ENCODE assay signal across 11 cellular contexts in the genomic region with DNA sequence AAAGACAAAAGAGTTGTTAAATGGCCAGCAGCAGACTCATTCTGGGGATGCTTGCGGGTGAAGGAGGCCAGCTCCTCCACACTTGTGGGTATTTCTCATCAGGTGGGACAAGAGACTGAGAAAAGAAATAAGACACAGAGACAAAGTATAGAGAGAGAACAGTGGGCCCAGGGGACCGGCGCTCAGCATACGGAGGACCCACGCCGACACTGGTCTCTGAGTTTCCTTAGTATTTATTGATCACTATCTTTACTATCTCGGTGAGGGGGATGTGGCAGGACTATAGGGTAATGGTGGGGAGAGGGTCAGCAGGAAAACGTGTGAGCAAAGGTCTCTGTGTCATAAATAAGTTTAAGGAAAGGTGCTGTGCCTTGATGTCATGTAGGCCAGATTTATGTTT. TPM values are rescaled to one million over a fixed set of nuclear protein-coding genes. Genes with fewer than 3 reads are reported as not detected.
DNase-seq lines count a peak whose midpoint lies in the region; ATAC-seq and TF ChIP-seq lines count a peak whose summit lies in the region.
"Not testable (repeated sequence)": the region's sequence is repeated elsewhere in the genome, so short reads cannot be mapped to it uniquely, and the experiment has no call there.
"Had no signal": no experiment of that assay in that cellular context is flagged by ENCODE, and none has a peak within 500 bp of the region (broad histone marks: within the 10 kb centered on the region; RNA-seq: fewer than 3 reads in every experiment).

No MANE protein-coding gene starts in this region.

- H3K4me1 Mint-ChIP-seq in CD4-positive, CD25-positive, alpha-beta regulatory T cell: peaks cover 39 to 71% (median 44%) of the 10 kb centered on the region in 4 donors
- H3K4me1 Mint-ChIP-seq in GM23338 (peaks cover 32% of the 10 kb centered on the region), activated B cell treated with CpG ODN at 0.5 μM for 24 hours (peaks cover 53% of the 10 kb centered on the region)
- peaks cover 60% of the 10 kb centered on the region for H3K4me1 Mint-ChIP-seq in activated naive CD8-positive, alpha-beta T cell (ENCODE audit: low read depth)
- peaks cover 36 to 46% of the 10 kb centered on the region in 2 donors for H3K4me1 Mint-ChIP-seq in natural killer cell treated with Interleukin-12 subunit alpha and Interleukin-12 subunit beta and Interleukin-15 and Interleukin-18, amount 100 ng/mL, for 72 hours (ENCODE audit: low read depth in 2 of 2)

- H3K27me3 Mint-ChIP-seq in CD4-positive, CD25-positive, alpha-beta regulatory T cell; GM23338 (ENCODE audit: insufficient read depth, low read depth, poor library complexity); activated B cell treated with CpG ODN at 0.5 μM for 24 hours; activated naive CD8-positive, alpha-beta T cell; natural killer cell treated with Interleukin-12 subunit alpha and Interleukin-12 subunit beta and Interleukin-15 and Interleukin-18, amount 100 ng/mL, for 72 hours: not testable (repeated sequence)

- not testable (repeated sequence) for BruUV-seq in OCI-LY7 (replicated peaks; lab: Mats Ljungman, UMichigan)

- not testable (repeated sequence) for DNase-seq in CD4-positive, CD25-positive, alpha-beta regulatory T cell; GM23338 (ENCODE audit: low spot score); OCI-LY7 (ENCODE audit: low spot score); activated B cell treated with CpG ODN at 0.5 μM for 24 hours; hepatocyte (ENCODE audit: low spot score); natural killer cell treated with Interleukin-12 subunit alpha and Interleukin-12 subunit beta and Interleukin-15 and Interleukin-18, amount 100 ng/mL, for 72 hours (ENCODE audit: low spot score)
- peak; percentile 13 for DNase-seq in retina

- not testable (repeated sequence) for H3K9me3 ChIP-seq in CD4-positive, CD25-positive, alpha-beta regulatory T cell (ENCODE audit: control insufficient read depth in 2 of 2, low read length in 2 of 2); OCI-LY7 (ENCODE audit: low read length); hepatocyte (ENCODE audit: low read depth)

- H3K27me3 ChIP-seq in CD4-positive, CD25-positive, alpha-beta regulatory T cell (ENCODE audit: control insufficient read depth, insufficient read depth, low read length); GM23338 (ENCODE audit: insufficient read depth); hepatocyte: not testable (repeated sequence)

- not testable (repeated sequence) for H3F3A ChIP-seq in GM23338 (replicated peaks; ENCODE audit: low read depth)

- not testable (repeated sequence) for H4K20me1 ChIP-seq in GM23338 (replicated peaks; ENCODE audit: insufficient read depth); OCI-LY7 (ENCODE audit: insufficient read depth, low read length); hepatocyte (ENCODE audit: insufficient read depth, poor library complexity, severe bottlenecking)

- WGBS in hepatocyte (ENCODE audit: low lambda C conversion rate, missing lambda C conversion rate): 49% methylated on average over 8 of the region's 8 CpGs

- H3K4me2 ChIP-seq in GM23338: not testable (repeated sequence)
- peak overlapping the region; percentile 75 for H3K4me2 ChIP-seq in OCI-LY7 (ENCODE audit: low read length)
- H3K4me2 ChIP-seq in hepatocyte: peak overlapping the region; percentile 52

- H3K4me1 ChIP-seq in CD4-positive, CD25-positive, alpha-beta regulatory T cell (ENCODE audit: control insufficient read depth, insufficient read depth, low read length, poor library complexity, severe bottlenecking): peaks cover 44% of the 10 kb centered on the region
- peaks cover 12% of the 10 kb centered on the region for H3K4me1 ChIP-seq in GM23338 (ENCODE audit: insufficient read depth)
- peaks cover 67% of the 10 kb centered on the region for H3K4me1 ChIP-seq in OCI-LY7 (ENCODE audit: insufficient read depth, low read length, poor library complexity, severe bottlenecking)
- peaks cover 23% of the 10 kb centered on the region for H3K4me1 ChIP-seq in hepatocyte (ENCODE audit: insufficient read depth)

- peak overlapping the region; percentile 48 to 82 (median 63) for H3K27ac Mint-ChIP-seq in CD4-positive, CD25-positive, alpha-beta regulatory T cell
- not testable (repeated sequence) for H3K27ac Mint-ChIP-seq in GM23338
- peak overlapping the region; percentile 47 for H3K27ac Mint-ChIP-seq in activated B cell treated with CpG ODN at 0.5 μM for 24 hours
- peak overlapping the region; percentile 35 for H3K27ac Mint-ChIP-seq in activated naive CD8-positive, alpha-beta T cell
- H3K27ac Mint-ChIP-seq in natural killer cell treated with Interleukin-12 subunit alpha and Interleukin-12 subunit beta and Interleukin-15 and Interleukin-18, amount 100 ng/mL, for 72 hours: peak overlapping the region; percentile 3 to 32

- H3K4me3 ChIP-seq in CD4-positive, CD25-positive, alpha-beta regulatory T cell (ENCODE audit: low read depth, low read length); GM23338; OCI-LY7 (ENCODE audit: low read depth, low read length, poor library complexity, severe bottlenecking); hepatocyte: not testable (repeated sequence)

- POLR2A ChIA-PET in OCI-LY7 (lab: Charles Lee): interaction anchor here (0.6 to 1.8 kb wide), 5 partner anchors 13 to 346 kb away, joined by 3 to 6 read pairs (median 4); no protein-coding TSS in a partner anchor
- POLR2A ChIA-PET in activated B cell treated with CpG ODN at 0.5 μM for 24 hours (lab: Charles Lee): not testable (repeated sequence)

- not testable (repeated sequence) for H3K9me3 Mint-ChIP-seq in CD4-positive, CD25-positive, alpha-beta regulatory T cell; GM23338; activated B cell treated with CpG ODN at 0.5 μM for 24 hours; activated naive CD8-positive, alpha-beta T cell (ENCODE audit: low read depth); natural killer cell treated with Interleukin-12 subunit alpha and Interleukin-12 subunit beta and Interleukin-15 and Interleukin-18, amount 100 ng/mL, for 72 hours

- TF ChIP-seq CTCF in GM23338 (conservative IDR thresholded peaks at IDR 0.05; ENCODE audit: low read depth in 2 of 2); OCI-LY7 (conservative IDR thresholded peaks at IDR 0.05; ENCODE audit: low read length); activated B cell treated with CpG ODN at 0.5 μM for 24 hours (IDR thresholded peaks at IDR 0.05); hepatocyte (IDR thresholded peaks at IDR 0.05; ENCODE audit: poor library complexity): not testable (repeated sequence)

- not testable (repeated sequence) for H3K9me2 ChIP-seq in GM23338 (ENCODE audit: insufficient read depth); OCI-LY7 (ENCODE audit: insufficient read depth, low read length); hepatocyte (replicated peaks; ENCODE audit: insufficient read depth)

- CTCF ChIA-PET in OCI-LY7 (lab: Charles Lee; ENCODE audit: unreplicated experiment); activated B cell treated with CpG ODN at 0.5 μM for 24 hours (lab: Charles Lee): not testable (repeated sequence)

- H3K36me3 ChIP-seq in CD4-positive, CD25-positive, alpha-beta regulatory T cell (ENCODE audit: control insufficient read depth, insufficient read depth, low read length): peaks cover 39% of the 10 kb centered on the region
- not testable (repeated sequence) for H3K36me3 ChIP-seq in GM23338 (ENCODE audit: insufficient read depth); hepatocyte (replicated peaks; ENCODE audit: insufficient read depth, low read depth)
- peaks cover 93% of the 10 kb centered on the region for H3K36me3 ChIP-seq in OCI-LY7 (ENCODE audit: insufficient read depth, low read length)

- intact Hi-C loops in OCI-LY7 (cut with micrococcal nuclease; ENCODE audit: unreplicated experiment); activated B cell treated with CpG ODN at 0.5 μM for 24 hours (cut with micrococcal nuclease): not testable (repeated sequence)

- ATAC-seq in CD4-positive, CD25-positive, alpha-beta regulatory T cell (ENCODE audit: low read depth in 2 of 2); GM23338; activated B cell treated with CpG ODN at 0.5 μM for 24 hours (ENCODE audit: low read depth); natural killer cell treated with Interleukin-12 subunit alpha and Interleukin-12 subunit beta and Interleukin-15 and Interleukin-18, amount 100 ng/mL, for 72 hours: not testable (repeated sequence)

- H3K4me3 Mint-ChIP-seq in CD4-positive, CD25-positive, alpha-beta regulatory T cell: peak overlapping the region in 1 of 4 donors; percentile 49
- not testable (repeated sequence) for H3K4me3 Mint-ChIP-seq in GM23338; activated B cell treated with CpG ODN at 0.5 μM for 24 hours; activated naive CD8-positive, alpha-beta T cell; natural killer cell treated with Interleukin-12 subunit alpha and Interleukin-12 subunit beta and Interleukin-15 and Interleukin-18, amount 100 ng/mL, for 72 hours

- H3K79me2 ChIP-seq in GM23338 (replicated peaks; ENCODE audit: insufficient read depth); hepatocyte: not testable (repeated sequence)
- peaks cover 89% of the 10 kb centered on the region for H3K79me2 ChIP-seq in OCI-LY7 (ENCODE audit: insufficient read depth, low read depth, low read length)

- H3K36me3 Mint-ChIP-seq in CD4-positive, CD25-positive, alpha-beta regulatory T cell: peaks cover 24% of the 10 kb centered on the region
- H3K36me3 Mint-ChIP-seq in GM23338 (ENCODE audit: low read depth); natural killer cell treated with Interleukin-12 subunit alpha and Interleukin-12 subunit beta and Interleukin-15 and Interleukin-18, amount 100 ng/mL, for 72 hours: not testable (repeated sequence)
- H3K36me3 Mint-ChIP-seq in activated B cell treated with CpG ODN at 0.5 μM for 24 hours (ENCODE audit: low read depth): peaks cover 71% of the 10 kb centered on the region
- H3K36me3 Mint-ChIP-seq in activated naive CD8-positive, alpha-beta T cell: peaks cover 20% of the 10 kb centered on the region

- not testable (repeated sequence) for H3K27ac ChIP-seq in CD4-positive, CD25-positive, alpha-beta regulatory T cell (ENCODE audit: insufficient read depth, low read length, poor library complexity, severe bottlenecking); GM23338 (ENCODE audit: low read depth)
- peak overlapping the region; percentile 94 for H3K27ac ChIP-seq in OCI-LY7 (ENCODE audit: low read depth, low read length, poor library complexity, severe bottlenecking)
- peak overlapping the region; percentile 92 for H3K27ac ChIP-seq in hepatocyte

- H2AFZ ChIP-seq in GM23338: 0 out of 2 replicates have a peak overlapping the region, but pooled peaks have one; percentile 84
- H2AFZ ChIP-seq in OCI-LY7 (ENCODE audit: low read length); hepatocyte: not testable (repeated sequence)

RNA-seq across cellular contexts. Expression of a gene that starts 35.2 kb away (rescaled TPM):
- total RNA-seq in CD4-positive, CD25-positive, alpha-beta regulatory T cell: 48.2 TPM
- polyA plus RNA-seq in CD4-positive, CD25-positive, alpha-beta regulatory T cell: 10 to 100 TPM; 17.8 to 21.8 (median 19.3) TPM
- 0.12 TPM in 1 of 2 replicates, not detected in the other for total RNA-seq in GM23338 (2014; rRNA removed; shearing (Covaris generic))
- polyA plus RNA-seq in GM23338 (2016; fragmentation: Nextera tagmentation; extraction: Ambion mirVana): 0.05 TPM in 1 of 2 replicates, not detected in the other
- 143 TPM in 2 replicates for total RNA-seq in OCI-LY7 (2014; rRNA removed; shearing (Covaris generic))
- 169 and 191 TPM in 2 replicates for total RNA-seq in OCI-LY7 (2022)
- 34.6 and 41.7 TPM in 2 replicates for total RNA-seq in activated B cell treated with CpG ODN at 0.5 μM for 24 hours
- total RNA-seq in hepatocyte: 0.16 and 0.17 TPM in 2 replicates
- polyA plus RNA-seq in hepatocyte: 0.04 TPM in 1 of 2 replicates, not detected in the other
- 10 to 100 TPM; 16.9 to 19.3 TPM for total RNA-seq in natural killer cell treated with Interleukin-12 subunit alpha and Interleukin-12 subunit beta and Interleukin-15 and Interleukin-18, amount 100 ng/mL, for 72 hours
- total RNA-seq: H1, NCI-H460 had no signal
- polyA plus RNA-seq: BJ had no signal

Comparison
In these comparisons a context has a peak if more than half of its experiments do, and no peak if none do; other contexts are left out.
1. RNA of a gene that starts 35.2 kb away (total RNA-seq): 143 to 191 TPM in OCI-LY7, 48.2 TPM in CD4-positive, CD25-positive, alpha-beta regulatory T cell (single experiment), 34.6 to 41.7 TPM in activated B cell treated with CpG ODN at 0.5 μM for 24 hours and 16.9 to 19.3 TPM in natural killer cell treated with Interleukin-12 subunit alpha and Interleukin-12 subunit beta and Interleukin-15 and Interleukin-18, amount 100 ng/mL, for 72 hours; 0.16 to 0.17 TPM in hepatocyte and 0.12 TPM in GM23338; every median in the first group is over 10 times any median in the second.